In the genomic region with DNA sequence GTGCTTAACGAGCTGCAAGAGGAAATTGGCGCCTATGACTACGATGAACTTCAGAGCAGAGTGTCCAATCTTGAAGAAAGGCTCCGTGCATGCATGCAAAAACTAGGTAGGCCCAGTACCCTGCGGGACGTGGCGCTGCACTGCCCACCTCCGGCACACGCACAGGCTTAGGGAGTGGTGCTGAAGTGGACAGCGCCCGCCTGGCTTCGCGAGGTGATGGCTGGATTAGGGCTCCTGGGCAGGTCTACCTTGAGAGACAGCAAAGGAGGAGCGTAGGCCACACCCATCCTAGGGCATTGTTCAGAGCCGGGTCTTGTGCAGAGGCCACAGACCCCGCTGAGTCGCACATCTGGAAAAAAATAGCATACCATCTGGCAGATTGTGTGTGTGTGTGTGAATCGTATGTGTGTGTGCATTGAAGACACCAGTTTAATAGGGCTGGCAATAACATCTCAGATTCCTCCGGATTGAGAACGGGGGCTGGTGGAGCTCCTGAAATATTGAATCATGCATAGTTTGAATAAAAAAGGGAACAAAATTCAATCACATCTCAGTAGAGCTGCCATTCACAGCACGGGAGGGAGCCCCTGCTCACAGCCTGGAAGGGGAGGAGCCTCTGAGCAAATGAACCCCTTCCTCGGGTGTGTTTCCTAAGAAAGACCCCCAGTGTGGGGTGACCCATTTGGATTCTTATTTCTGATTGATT, we compare ENCODE assay signal across 15 cellular contexts. TPM values are rescaled to one million over a fixed set of nuclear protein-coding genes. Genes with fewer than 3 reads are reported as not detected.
DNase-seq lines count a peak whose midpoint lies in the region; ATAC-seq and TF ChIP-seq lines count a peak whose summit lies in the region.
"Had no signal": no experiment of that assay in that cellular context is flagged by ENCODE, and none has a peak within 500 bp of the region (broad histone marks: within the 10 kb centered on the region; RNA-seq: fewer than 3 reads in every experiment).

No MANE protein-coding gene starts in this region.

- ATAC-seq in GM23338, result peak; percentile 98
- peak; percentile 63; the same call in 2 of the 3 replicates for ATAC-seq in RWPE2 (ENCODE audit: low read depth)
- ATAC-seq in heart right ventricle, result peak in 5 of 8 donors; percentile 46 to 56 (median 52)
- ATAC-seq in GM19023 (IDR thresholded peaks at IDR 0.05; ENCODE audit: unreplicated experiment), result no peak
- ATAC-seq: stimulated activated effector memory CD8-positive, alpha-beta T cell treated with anti-CD3 and anti-CD28 coated beads, Interleukin-12 subunit alpha, Interleukin-12 subunit beta, amount 100 ng/mL, for 72 hours had no signal

- no peaks in the 10 kb centered on the region for H3K27me3 ChIP-seq in A673 (replicated peaks; ENCODE audit: insufficient read depth, low read depth, low read length, poor library complexity)
- no peaks in the 10 kb centered on the region for H3K27me3 ChIP-seq in GM23338 (ENCODE audit: insufficient read depth)
- peaks cover 44% of the 10 kb centered on the region for H3K27me3 ChIP-seq in RWPE2 (ENCODE audit: insufficient read depth, poor library complexity, severe bottlenecking)
- H3K27me3 ChIP-seq in heart right ventricle, result peaks cover 0 to 13% (median 7%) of the 10 kb centered on the region in 7 donors
- H3K27me3 ChIP-seq: adrenal gland had no signal

- intact Hi-C loops in A673 (cut with micrococcal nuclease; ENCODE audit: unreplicated experiment), result no loop called here
- intact Hi-C loops in heart right ventricle (cut with DNase I), result no loop called here

- H3K36me3 ChIP-seq in A673 (ENCODE audit: insufficient read depth, low read length, poor library complexity, severe bottlenecking) (peaks cover 82% of the 10 kb centered on the region), GM23338 (ENCODE audit: insufficient read depth) (peaks cover 5% of the 10 kb centered on the region; the same call in 1 of the 2 replicates), RWPE2 (ENCODE audit: low read depth) (no peaks in the 10 kb centered on the region), heart right ventricle (peaks cover 0 to 19% (median 0%) of the 10 kb centered on the region in 9 donors)
- H3K36me3 ChIP-seq: adrenal gland had no signal

- H3K4me1 Mint-ChIP-seq in GM23338, result peaks cover 12% of the 10 kb centered on the region
- no peaks in the 10 kb centered on the region for H3K4me1 Mint-ChIP-seq in activated T-cell treated with anti-CD3 and anti-CD28 coated beads, Interleukin-2, amount 50 U/mL, for 24 hours (ENCODE audit: low read depth)
- H3K4me1 Mint-ChIP-seq: stimulated activated effector memory CD8-positive, alpha-beta T cell treated with anti-CD3 and anti-CD28 coated beads, Interleukin-12 subunit alpha, Interleukin-12 subunit beta, amount 100 ng/mL, for 72 hours had no signal

- H4K20me1 ChIP-seq in GM23338 (replicated peaks; ENCODE audit: insufficient read depth), result peaks cover 7% of the 10 kb centered on the region

- H3K9me3 ChIP-seq in A673 (ENCODE audit: low read depth, low read length, poor library complexity, severe bottlenecking) (no peaks in the 10 kb centered on the region), RWPE2 (ENCODE audit: severe bottlenecking) (no peaks in the 10 kb centered on the region), heart right ventricle (no peaks in the 10 kb centered on the region)
- H3K9me3 ChIP-seq: adrenal gland, esophagus squamous epithelium had no signal

- H3K4me3 ChIP-seq in A673 (ENCODE audit: low read depth, low read length, poor library complexity, severe bottlenecking) (no peak overlapping the region), GM23338 (no peak overlapping the region), RWPE2 (ENCODE audit: severe bottlenecking) (no peak overlapping the region), heart right ventricle (no peak overlapping the region)
- H3K4me3 ChIP-seq: adrenal gland, esophagus squamous epithelium had no signal

- H3K27ac ChIP-seq in A673 (ENCODE audit: low read depth, low read length, poor library complexity, severe bottlenecking) (no peak overlapping the region), GM23338 (ENCODE audit: low read depth) (no peak overlapping the region), RWPE2 (ENCODE audit: poor library complexity, severe bottlenecking) (no peak overlapping the region), heart right ventricle (no peak overlapping the region)
- H3K27ac ChIP-seq: adrenal gland, esophagus squamous epithelium, VCaP had no signal

- no peaks in the 10 kb centered on the region for H3K79me2 ChIP-seq in GM23338 (replicated peaks; ENCODE audit: insufficient read depth)

- DNase-seq in A673 (ENCODE audit: low spot score) (peak; percentile 33), GM23338 (ENCODE audit: low spot score) (peak; percentile 88), RWPE2 (ENCODE audit: low spot score) (no peak), heart right ventricle (no peak), NCI-H2196 treated with DMSO at 0.1 percent for 48 hours (lab: John Stamatoyannopoulos, UW; ENCODE audit: unreplicated experiment) (no peak), G401 (ENCODE audit: low spot score) (no peak)
- no peak for DNase-seq in activated T-cell treated with anti-CD3 and anti-CD28 coated beads, Interleukin-2, amount 50 U/mL, for 24 hours
- DNase-seq: COR-L47, esophagus squamous epithelium, midbrain, NCI-H774 had no signal

- TF ChIP-seq CTCF in A673 (conservative IDR thresholded peaks at IDR 0.05; ENCODE audit: low read depth, low read length) (no peak), GM23338 (conservative IDR thresholded peaks at IDR 0.05; ENCODE audit: low read depth in 2 of 2) (no peak), RWPE2 (IDR thresholded peaks at IDR 0.05; ENCODE audit: poor library complexity, severe bottlenecking) (no peak), heart right ventricle (IDR thresholded peaks at IDR 0.05) (no peak)

- 0 out of 3 replicates have a peak, but pooled peaks cover 2% of the 10 kb centered on the region for H3K9me3 Mint-ChIP-seq in GM23338
- no peaks in the 10 kb centered on the region for H3K9me3 Mint-ChIP-seq in activated T-cell treated with anti-CD3 and anti-CD28 coated beads, Interleukin-2, amount 50 U/mL, for 24 hours
- H3K9me3 Mint-ChIP-seq: stimulated activated effector memory CD8-positive, alpha-beta T cell treated with anti-CD3 and anti-CD28 coated beads, Interleukin-12 subunit alpha, Interleukin-12 subunit beta, amount 100 ng/mL, for 72 hours had no signal

- CTCF ChIA-PET in A673 (lab: Charles Lee), result no interaction called here

- POLR2A ChIA-PET in A673 (lab: Charles Lee; ENCODE audit: low non-redundant PET), result no interaction called here

- no TSS peak for BruUV-seq in A673 (replicated peaks; lab: Mats Ljungman, UMichigan)

- H3F3A ChIP-seq in GM23338 (replicated peaks; ENCODE audit: low read depth), result no peaks in the 10 kb centered on the region; the same call in 1 of the 2 replicates

- WGBS in heart right ventricle, 2 donors, result 50 to 58% methylated on average over 22 of the region's 22 CpGs

- H3K4me2 ChIP-seq in GM23338, result no peak overlapping the region

- peaks cover 39% of the 10 kb centered on the region for H3K36me3 Mint-ChIP-seq in GM23338 (ENCODE audit: low read depth)
- no peaks in the 10 kb centered on the region for H3K36me3 Mint-ChIP-seq in activated T-cell treated with anti-CD3 and anti-CD28 coated beads, Interleukin-2, amount 50 U/mL, for 24 hours (ENCODE audit: low read depth)
- H3K36me3 Mint-ChIP-seq: stimulated activated effector memory CD8-positive, alpha-beta T cell treated with anti-CD3 and anti-CD28 coated beads, Interleukin-12 subunit alpha, Interleukin-12 subunit beta, amount 100 ng/mL, for 72 hours had no signal

- H2AFZ ChIP-seq in GM23338, result no peak overlapping the region

- H3K27ac Mint-ChIP-seq in GM23338, result no peak overlapping the region
- no peak overlapping the region for H3K27ac Mint-ChIP-seq in activated T-cell treated with anti-CD3 and anti-CD28 coated beads, Interleukin-2, amount 50 U/mL, for 24 hours
- H3K27ac Mint-ChIP-seq: stimulated activated effector memory CD8-positive, alpha-beta T cell treated with anti-CD3 and anti-CD28 coated beads, Interleukin-12 subunit alpha, Interleukin-12 subunit beta, amount 100 ng/mL, for 72 hours had no signal

- H3K27me3 Mint-ChIP-seq in GM23338 (ENCODE audit: insufficient read depth, low read depth, poor library complexity), result peaks cover 4% of the 10 kb centered on the region
- peaks cover 74% of the 10 kb centered on the region for H3K27me3 Mint-ChIP-seq in activated T-cell treated with anti-CD3 and anti-CD28 coated beads, Interleukin-2, amount 50 U/mL, for 24 hours

- in situ Hi-C loops in G401 (cut with HindIII; ENCODE audit: low sequenced_read_pairs), result loop anchor here (5.0 kb wide), 1 partner anchor 314 kb away; no protein-coding TSS in a partner anchor

- no peaks in the 10 kb centered on the region for H3K9me2 ChIP-seq in GM23338 (ENCODE audit: insufficient read depth)

- no peak overlapping the region for H3K4me3 Mint-ChIP-seq in GM23338
- H3K4me3 Mint-ChIP-seq in activated T-cell treated with anti-CD3 and anti-CD28 coated beads, Interleukin-2, amount 50 U/mL, for 24 hours, result no peak overlapping the region
- H3K4me3 Mint-ChIP-seq: stimulated activated effector memory CD8-positive, alpha-beta T cell treated with anti-CD3 and anti-CD28 coated beads, Interleukin-12 subunit alpha, Interleukin-12 subunit beta, amount 100 ng/mL, for 72 hours had no signal

- H3K4me1 ChIP-seq in A673 (ENCODE audit: insufficient read depth, low read length, poor library complexity, severe bottlenecking) (peaks cover 31% of the 10 kb centered on the region), GM23338 (ENCODE audit: insufficient read depth) (no peaks in the 10 kb centered on the region), RWPE2 (ENCODE audit: insufficient read depth, poor library complexity, severe bottlenecking) (no peaks in the 10 kb centered on the region), heart right ventricle (peaks cover 0 to 16% (median 11%) of the 10 kb centered on the region in 9 donors)
- H3K4me1 ChIP-seq: adrenal gland had no signal

RNA-seq across cellular contexts. Expression of a gene that starts 11.1 kb away (rescaled TPM):
- total RNA-seq in A673 (2021) (278 and 308 TPM in 2 replicates), heart right ventricle (10 to 100 TPM in 2 of 10 donors, 1 to 10 TPM in 8; 3.3 to 13.3 (median 5.9) TPM)
- total RNA-seq in GM23338 (2014; rRNA removed; shearing (Covaris generic)), result 30.4 and 40.1 TPM in 2 replicates
- polyA plus RNA-seq in GM23338 (2016; fragmentation: Nextera tagmentation; extraction: Ambion mirVana) (20.6 and 24.5 TPM in 2 replicates), heart right ventricle (10 to 100 TPM; 11.3 to 14.9 TPM)
- 5.9 and 6.5 TPM in 2 replicates for total RNA-seq in G401 (2014; rRNA removed; shearing (Covaris generic))

Comparison
In these comparisons a context has a peak if more than half of its experiments do, and no peak if none do; other contexts are left out.
1. DNase-seq: peak in A673 (single experiment) and GM23338 (single experiment); none in RWPE2 (single experiment), heart right ventricle (0 of 2), NCI-H2196 treated with DMSO at 0.1 percent for 48 hours (single experiment), G401 (single experiment) and activated T-cell treated with anti-CD3 and anti-CD28 coated beads, Interleukin-2, amount 50 U/mL, for 24 hours (single experiment).